Comparison of ENCODE assay signal across 20 cellular contexts in genomic region chr17:28065706-28066105, GRCh38. TPM values are rescaled to one million over a fixed set of nuclear protein-coding genes. Genes with fewer than 3 reads are reported as not detected.
DNase-seq lines count a peak whose midpoint lies in the region; ATAC-seq and TF ChIP-seq lines count a peak whose summit lies in the region.
"Had no signal": no experiment of that assay in that cellular context is flagged by ENCODE, and none has a peak within 500 bp of the region (broad histone marks: within the 10 kb centered on the region; RNA-seq: fewer than 3 reads in every experiment).

No MANE protein-coding gene starts in this region.

- TF ChIP-seq CTCF in WTC11 (IDR thresholded peaks at IDR 0.05) = no peak
- TF ChIP-seq CTCF in fibroblast of pulmonary artery (IDR thresholded peaks at IDR 0.05; ENCODE audit: low read length, missing control alignments) = no peak
- no peak for TF ChIP-seq CTCF in upper lobe of left lung (IDR thresholded peaks at IDR 0.05)

- no peaks in the 10 kb centered on the region for H3K36me3 ChIP-seq in upper lobe of left lung

- no peak for ATAC-seq in activated naive CD4-positive, alpha-beta T cell treated with anti-CD3 and anti-CD28 coated beads, Interleukin-2, amount 50 U/mL, for 72 hours
- ATAC-seq in WTC11 = no peak
- peak in 1 of 2 donors; percentile 63 for ATAC-seq in upper lobe of left lung (ENCODE audit: low FRiP score in 2 of 2)
- ATAC-seq in GM19324 (IDR thresholded peaks at IDR 0.05; ENCODE audit: low FRiP score, unreplicated experiment) = no peak

- peaks cover 0 to under 1% (median 0%) of the 10 kb centered on the region in 4 donors for H3K9me3 ChIP-seq in upper lobe of left lung

- CTCF ChIA-PET in WTC11 (lab: Charles Lee) = no interaction called here

- H3K4me3 Mint-ChIP-seq in WTC11 = no peak overlapping the region
- H3K4me3 Mint-ChIP-seq: activated CD4-positive, alpha-beta memory T cell treated with anti-CD3 and anti-CD28 coated beads for 36 hours; activated naive CD4-positive, alpha-beta T cell treated with anti-CD3 and anti-CD28 coated beads, Interleukin-2, amount 10 ng/mL, durations not matched to agents 7 days and 5 days; brain; mesothelial cell of epicardium; nephron progenitor cell had no signal

- TF ChIP-seq EP300 in upper lobe of left lung (IDR thresholded peaks at IDR 0.05) = no peak

- TF ChIP-seq POLR2A in upper lobe of left lung (IDR thresholded peaks at IDR 0.05) = no peak

- 24 to 54% methylated on average over 2 of the region's 2 CpGs for WGBS in upper lobe of left lung, 2 donors

- peak overlapping the region; percentile 1 to 10 for H3K27ac Mint-ChIP-seq in activated naive CD4-positive, alpha-beta T cell treated with anti-CD3 and anti-CD28 coated beads, Interleukin-2, amount 50 U/mL, for 72 hours
- peak overlapping the region; percentile 3; the same call in 1 of the 2 replicates for H3K27ac Mint-ChIP-seq in WTC11
- H3K27ac Mint-ChIP-seq: activated CD4-positive, alpha-beta memory T cell treated with anti-CD3 and anti-CD28 coated beads for 36 hours; activated naive CD4-positive, alpha-beta T cell treated with anti-CD3 and anti-CD28 coated beads, Interleukin-2, amount 10 ng/mL, durations not matched to agents 7 days and 5 days; brain; mesothelial cell of epicardium; nephron progenitor cell had no signal

- POLR2A ChIA-PET in WTC11 (lab: Charles Lee) = no interaction called here

- DNase-seq in activated naive CD4-positive, alpha-beta T cell treated with anti-CD3 and anti-CD28 coated beads, Interleukin-2, amount 50 U/mL, for 72 hours (ENCODE audit: low spot score in 2 of 2) = no peak
- DNase-seq in activated naive CD4-positive, alpha-beta T cell (lab: John Stamatoyannopoulos, UW) = no peak
- no peak for DNase-seq in WTC11 (ENCODE audit: low spot score)
- peak; percentile 74 for DNase-seq in fibroblast of pulmonary artery (ENCODE audit: low read depth)
- DNase-seq in upper lobe of left lung = no peak
- no peak for DNase-seq in NCI-H82 (lab: John Stamatoyannopoulos, UW)
- DNase-seq in activated CD8-positive, alpha-beta memory T cell treated with anti-CD3 and anti-CD28 coated beads, Interleukin-2, amount 50 U/mL, for 4 hours = no peak
- DNase-seq: activated CD4-positive, alpha-beta memory T cell treated with anti-CD3 and anti-CD28 coated beads for 36 hours; activated naive CD4-positive, alpha-beta T cell treated with anti-CD3 and anti-CD28 coated beads, Interleukin-2, amount 10 ng/mL, durations not matched to agents 7 days and 5 days; activated T-cell treated with anti-CD3 and anti-CD28 coated beads, Interleukin-2, amount 50 U/mL, for 1 hour; NCI-H1694; NCI-H345; nephron progenitor cell; small intestine; T-helper 1 cell had no signal

- no peaks in the 10 kb centered on the region for H3K36me3 Mint-ChIP-seq in activated naive CD4-positive, alpha-beta T cell treated with anti-CD3 and anti-CD28 coated beads, Interleukin-2, amount 50 U/mL, for 72 hours
- peaks cover under 1% of the 10 kb centered on the region; the same call in 1 of the 2 replicates for H3K36me3 Mint-ChIP-seq in WTC11

- peaks cover 7 to 15% (median 13%) of the 10 kb centered on the region in 4 donors for H3K4me1 ChIP-seq in upper lobe of left lung

- no peaks in the 10 kb centered on the region for H3K27me3 Mint-ChIP-seq in WTC11 (ENCODE audit: low read depth)
- H3K27me3 Mint-ChIP-seq: activated CD4-positive, alpha-beta memory T cell treated with anti-CD3 and anti-CD28 coated beads for 36 hours; activated naive CD4-positive, alpha-beta T cell treated with anti-CD3 and anti-CD28 coated beads, Interleukin-2, amount 10 ng/mL, durations not matched to agents 7 days and 5 days; brain had no signal

- peaks cover 0 to 5% of the 10 kb centered on the region in 2 donors for H3K9me3 Mint-ChIP-seq in activated naive CD4-positive, alpha-beta T cell treated with anti-CD3 and anti-CD28 coated beads, Interleukin-2, amount 50 U/mL, for 72 hours
- no peaks in the 10 kb centered on the region for H3K9me3 Mint-ChIP-seq in WTC11
- H3K9me3 Mint-ChIP-seq: activated naive CD4-positive, alpha-beta T cell treated with anti-CD3 and anti-CD28 coated beads, Interleukin-2, amount 10 ng/mL, durations not matched to agents 7 days and 5 days had no signal

- no peaks in the 10 kb centered on the region for H3K27me3 ChIP-seq in upper lobe of left lung

- H3K27ac ChIP-seq in upper lobe of left lung = peak overlapping the region in 3 of 4 donors; percentile 21 to 65 (median 45)
- H3K27ac ChIP-seq: C4-2B, RWPE1 had no signal

- H3K4me1 Mint-ChIP-seq in WTC11 = peaks cover 18% of the 10 kb centered on the region
- H3K4me1 Mint-ChIP-seq: nephron progenitor cell had no signal

- H3K4me3 ChIP-seq in fibroblast of pulmonary artery (replicated peaks; ENCODE audit: low read depth, low read length) = no peak overlapping the region
- H3K4me3 ChIP-seq in upper lobe of left lung = no peak overlapping the region

TF ChIP-seq in WTC11, 78 proteins besides CTCF, POLR2A, EP300 and RAD21:
- TF ChIP-seq ZNF232 (CRISPR knock-in tag; IDR thresholded peaks at IDR 0.05) = no peak
- no peak for TF ChIP-seq TEAD1 (CRISPR knock-in tag; IDR thresholded peaks at IDR 0.05)
- TF ChIP-seq E2F1 (CRISPR knock-in tag; IDR thresholded peaks at IDR 0.05) = no peak
TF ChIP-seq in WTC11: peak in this region for 0.

RNA-seq across cellular contexts. Expression of gene NLK, which starts 23.2 kb away (rescaled TPM):
- 10 to 100 TPM in 1 of 2 donors, 1 to 10 TPM in 1; 8.3 to 10.0 TPM for total RNA-seq in activated naive CD4-positive, alpha-beta T cell treated with anti-CD3 and anti-CD28 coated beads, Interleukin-2, amount 50 U/mL, for 72 hours
- total RNA-seq in WTC11 (2021) = 38.3 to 40.3 TPM (median 39.9 TPM) in 3 replicates
- total RNA-seq in upper lobe of left lung = 10 to 100 TPM; 16.1 to 34.5 (median 19.9) TPM
